20 cellular contexts compared by ENCODE assay signal in genomic region chr17:61492759-61493526, GRCh38. TPM values are rescaled to one million over a fixed set of nuclear protein-coding genes. Genes with fewer than 3 reads are reported as not detected.
DNase-seq lines count a peak whose midpoint lies in the region; ATAC-seq, FAIRE-seq and TF ChIP-seq lines count a peak whose summit lies in the region.
"Had no signal": no experiment of that assay in that cellular context is flagged by ENCODE, and none has a peak within 500 bp of the region (broad histone marks: within the 10 kb centered on the region; RNA-seq: fewer than 3 reads in every experiment).

No MANE protein-coding gene starts in this region.

- H3K27me3 Mint-ChIP-seq in CD4-positive, alpha-beta T cell = peaks cover 14% of the 10 kb centered on the region

- no peak overlapping the region for H3K4me3 Mint-ChIP-seq in CD4-positive, alpha-beta T cell
- H3K4me3 Mint-ChIP-seq: activated CD4-positive, alpha-beta T cell treated with anti-CD3 and anti-CD28 coated beads, Interleukin-2, amount 10 ng/mL, durations not matched to agents 7 days and 5 days; activated T-helper 17 cell treated with anti-CD3 and anti-CD28 coated beads, Interleukin-2, amount 50 U/mL, for 72 hours; T-helper 17 cell had no signal

- H3K27ac ChIP-seq in heart right ventricle (no peak overlapping the region), pancreas (no peak overlapping the region)
- no peak overlapping the region for H3K27ac ChIP-seq in CD4-positive, alpha-beta T cell (ENCODE audit: low read depth, low read length)
- H3K27ac ChIP-seq: lower lobe of right lung, thyroid gland had no signal

- CTCF ChIA-PET in CD4-positive, alpha-beta T cell (lab: Charles Lee) = no interaction called here

- no peak for FAIRE-seq in pancreas (lab: Jason Lieb, UNC)

- ATAC-seq in heart right ventricle = peak in 5 of 8 donors; percentile 33 to 64 (median 54)
- ATAC-seq in Right ventricle myocardium inferior = no peak
- ATAC-seq in esophagus mucosa = no peak
- ATAC-seq in CD4-positive, alpha-beta T cell (ENCODE audit: poor library complexity) = no peak
- no peak for ATAC-seq in pancreas
- ATAC-seq: activated T-helper 17 cell treated with anti-CD3 and anti-CD28 coated beads, Interleukin-2, amount 50 U/mL, for 72 hours; lower lobe of right lung; T-helper 17 cell had no signal

- H3K9me3 ChIP-seq in heart right ventricle = no peaks in the 10 kb centered on the region
- H3K9me3 ChIP-seq in CD4-positive, alpha-beta T cell (ENCODE audit: control insufficient read depth, low read length) = no peaks in the 10 kb centered on the region
- no peaks in the 10 kb centered on the region for H3K9me3 ChIP-seq in pancreas
- H3K9me3 ChIP-seq: lower lobe of right lung, Peyer's patch, thyroid gland had no signal

- intact Hi-C loops in heart right ventricle (cut with DNase I) = no loop called here
- intact Hi-C loops in Right ventricle myocardium inferior (cut with DNase I) = no loop called here
- intact Hi-C loops in CD4-positive, alpha-beta T cell (cut with DNase I, micrococcal nuclease) = no loop called here
- intact Hi-C loops in pancreas (cut with DNase I) = no loop called here

- H3K36me3 ChIP-seq in heart right ventricle (no peaks in the 10 kb centered on the region), pancreas (no peaks in the 10 kb centered on the region)
- H3K36me3 ChIP-seq: lower lobe of right lung, Peyer's patch, thyroid gland had no signal

- H3K4me3 ChIP-seq in heart right ventricle (no peak overlapping the region), pancreas (no peak overlapping the region)
- H3K4me3 ChIP-seq: lower lobe of right lung, Peyer's patch, thyroid gland had no signal

- POLR2A ChIA-PET in CD4-positive, alpha-beta T cell (lab: Charles Lee) = no interaction called here

- WGBS in heart right ventricle, 2 donors = 68 to 77% methylated on average over 8 of the region's 8 CpGs
- WGBS in pancreas, 2 donors = 80 to 84% methylated on average over 8 of the region's 8 CpGs

- no peaks in the 10 kb centered on the region for H3K36me3 Mint-ChIP-seq in CD4-positive, alpha-beta T cell (ENCODE audit: low read depth)

- TF ChIP-seq CTCF in heart right ventricle (IDR thresholded peaks at IDR 0.05) (no peak), pancreas (IDR thresholded peaks at IDR 0.05) (no peak)
- TF ChIP-seq CTCF in CD4-positive, alpha-beta T cell (IDR thresholded peaks at IDR 0.05) = no peak

- peaks cover 0 to 5% (median 0%) of the 10 kb centered on the region in 7 donors for H3K27me3 ChIP-seq in heart right ventricle
- H3K27me3 ChIP-seq in CD4-positive, alpha-beta T cell (ENCODE audit: control insufficient read depth, insufficient read depth, low read length) = peaks cover 7% of the 10 kb centered on the region
- H3K27me3 ChIP-seq in pancreas = no peaks in the 10 kb centered on the region
- H3K27me3 ChIP-seq: Peyer's patch, thyroid gland had no signal

- in situ Hi-C loops in KBM-7 (cut with MboI; ENCODE audit: low pct_unique_long_range_greater_than_20kb, low sequenced_read_pairs) = no loop called here

- peaks cover 4% of the 10 kb centered on the region for H3K4me1 Mint-ChIP-seq in CD4-positive, alpha-beta T cell (ENCODE audit: low read depth)

- DNase-seq in heart right ventricle (no peak), Right ventricle myocardium inferior (ENCODE audit: missing footprints) (no peak), amniotic epithelial cell (ENCODE audit: low read depth) (peak; percentile 68), islet precursor cell (peak; percentile 67), KBM-7 (no peak), pancreas (no peak)
- no peak for DNase-seq in CD4-positive, alpha-beta T cell
- DNase-seq: activated CD4-positive, alpha-beta T cell treated with anti-CD3 and anti-CD28 coated beads, Interleukin-2, amount 10 ng/mL, durations not matched to agents 7 days and 5 days; effector memory CD4-positive, alpha-beta T cell; hippocampal formation; lower lobe of right lung; NCI-H510A; Peyer's patch; stimulated activated CD4-positive, alpha-beta T cell treated with anti-CD3 and anti-CD28 coated beads, Interleukin-15, amount 100 ng/mL, for 24 hours; T-helper 17 cell; thyroid gland had no signal

- no peaks in the 10 kb centered on the region for H3K9me3 Mint-ChIP-seq in CD4-positive, alpha-beta T cell
- H3K9me3 Mint-ChIP-seq: activated CD4-positive, alpha-beta T cell treated with anti-CD3 and anti-CD28 coated beads, Interleukin-2, amount 10 ng/mL, durations not matched to agents 7 days and 5 days; activated T-helper 17 cell treated with anti-CD3 and anti-CD28 coated beads, Interleukin-2, amount 50 U/mL, for 72 hours had no signal

- H3K4me1 ChIP-seq in heart right ventricle (no peaks in the 10 kb centered on the region), pancreas (no peaks in the 10 kb centered on the region)
- H3K4me1 ChIP-seq: lower lobe of right lung, thyroid gland had no signal

- H3K27ac Mint-ChIP-seq in CD4-positive, alpha-beta T cell = no peak overlapping the region
- H3K27ac Mint-ChIP-seq: activated CD4-positive, alpha-beta T cell treated with anti-CD3 and anti-CD28 coated beads, Interleukin-2, amount 10 ng/mL, durations not matched to agents 7 days and 5 days; activated T-helper 17 cell treated with anti-CD3 and anti-CD28 coated beads, Interleukin-2, amount 50 U/mL, for 72 hours; T-helper 17 cell had no signal

RNA-seq across cellular contexts. Expression of gene TBX4, which starts 40.7 kb away (rescaled TPM):
- not detected for total RNA-seq in heart right ventricle
- under 1 TPM in 1 of 2 donors, not detected in 1; 0.03 TPM for polyA plus RNA-seq in heart right ventricle
- not detected for total RNA-seq in Right ventricle myocardium inferior
- total RNA-seq in esophagus mucosa = not detected
- not detected for total RNA-seq in CD4-positive, alpha-beta T cell
- not detected for total RNA-seq in pancreas
- polyA plus RNA-seq in pancreas = not detected
- total RNA-seq: A673; activated CD4-positive, alpha-beta T cell treated with anti-CD3 and anti-CD28 coated beads, Interleukin-2, amount 10 ng/mL, durations not matched to agents 7 days and 5 days; activated T-helper 17 cell treated with anti-CD3 and anti-CD28 coated beads, Interleukin-2, amount 50 U/mL, for 72 hours; omental fat pad; Peyer's patch; T-helper 17 cell had no signal

Comparison
In these comparisons a context has a peak if more than half of its experiments do, and no peak if none do; other contexts are left out.
1. ATAC-seq: peak in heart right ventricle (5 of 8); none in Right ventricle myocardium inferior (single experiment), esophagus mucosa (single experiment), CD4-positive, alpha-beta T cell (single experiment) and pancreas (0 of 4).
2. DNase-seq: peak in amniotic epithelial cell (single experiment) and islet precursor cell (single experiment); none in heart right ventricle (0 of 2), Right ventricle myocardium inferior (single experiment), CD4-positive, alpha-beta T cell (0 of 10), KBM-7 (single experiment) and pancreas (0 of 6).